1 cellular context compared by ENCODE assay signal in the genomic region with DNA sequence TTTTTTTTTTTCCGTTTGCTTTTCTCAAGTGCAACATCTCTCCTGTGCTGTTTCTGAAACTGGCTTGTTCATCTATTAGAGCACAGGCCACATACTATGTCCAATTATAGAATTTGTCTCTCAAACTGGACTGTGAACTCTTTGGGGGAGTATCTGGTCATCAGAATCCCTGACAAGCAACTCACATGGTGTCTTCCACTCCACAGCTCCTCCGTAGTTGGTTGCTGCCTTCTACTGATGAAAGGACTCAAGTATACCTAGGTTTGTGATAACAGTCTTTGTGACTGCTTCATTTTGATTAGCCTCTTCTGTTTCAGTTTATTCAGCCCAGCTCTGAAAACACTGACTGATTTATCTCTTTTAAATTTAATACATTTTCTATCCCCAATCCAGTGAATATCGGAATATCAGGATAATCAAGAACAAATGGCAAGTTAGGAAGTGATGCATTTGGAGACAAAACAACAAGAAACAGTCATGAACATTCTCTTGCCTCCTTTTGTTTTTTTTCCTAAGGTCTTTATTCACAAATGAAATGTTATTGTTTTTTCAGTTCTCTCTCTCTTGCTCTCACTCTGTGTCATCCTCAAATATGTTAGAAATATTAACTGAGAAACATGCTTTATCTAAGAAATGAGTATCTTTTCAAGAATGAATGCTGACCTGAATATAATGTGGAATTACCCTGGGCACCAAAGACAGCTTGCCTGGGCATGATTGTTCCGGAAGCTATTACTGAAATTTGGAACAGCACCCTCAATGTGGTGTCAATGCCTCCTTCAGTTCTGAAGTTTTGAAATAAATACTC.
TF ChIP-seq lines count a peak whose summit lies in the region.

No MANE protein-coding gene starts in this region.

TF ChIP-seq in SK-N-SH, 30 proteins besides CTCF, POLR2A, EP300 and RAD21 (continued from another document):
- no peak for TF ChIP-seq FOXJ3 (CRISPR knock-in tag; IDR thresholded peaks at IDR 0.05)
- peak; percentile 18; the same call in 1 of the 2 replicates for TF ChIP-seq NFIC (IDR thresholded peaks at IDR 0.05; ENCODE audit: borderline replicate concordance)
- TF ChIP-seq MXI1 (IDR thresholded peaks at IDR 0.05; ENCODE audit: low read depth, low read length), result peak; percentile 41; the same call in 1 of the 2 replicates
- TF ChIP-seq SIN3A (IDR thresholded peaks at IDR 0.05; ENCODE audit: borderline replicate concordance, low read depth, low read length), result no peak
- TF ChIP-seq TEAD4 (IDR thresholded peaks at IDR 0.05; ENCODE audit: borderline replicate concordance, insufficient read depth), result no peak
- TF ChIP-seq, protein P1, sequence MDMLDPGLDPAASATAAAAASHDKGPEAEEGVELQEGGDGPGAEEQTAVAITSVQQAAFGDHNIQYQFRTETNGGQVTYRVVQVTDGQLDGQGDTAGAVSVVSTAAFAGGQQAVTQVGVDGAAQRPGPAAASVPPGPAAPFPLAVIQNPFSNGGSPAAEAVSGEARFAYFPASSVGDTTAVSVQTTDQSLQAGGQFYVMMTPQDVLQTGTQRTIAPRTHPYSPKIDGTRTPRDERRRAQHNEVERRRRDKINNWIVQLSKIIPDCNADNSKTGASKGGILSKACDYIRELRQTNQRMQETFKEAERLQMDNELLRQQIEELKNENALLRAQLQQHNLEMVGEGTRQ (IDR thresholded peaks at IDR 0.05; ENCODE audit: borderline replicate concordance, low read depth, low read length), result no peak
- no peak for TF ChIP-seq GABPA (IDR thresholded peaks at IDR 0.05; ENCODE audit: low read depth)
- TF ChIP-seq JUND (IDR thresholded peaks at IDR 0.05), result peak; percentile 20
- TF ChIP-seq ELF1 (IDR thresholded peaks at IDR 0.05), result no peak
- TF ChIP-seq YY1 (IDR thresholded peaks at IDR 0.05; ENCODE audit: low read depth), result no peak
- no peak for TF ChIP-seq RFX5 (IDR thresholded peaks at IDR 0.05; ENCODE audit: low read length)
- TF ChIP-seq, protein P2, sequence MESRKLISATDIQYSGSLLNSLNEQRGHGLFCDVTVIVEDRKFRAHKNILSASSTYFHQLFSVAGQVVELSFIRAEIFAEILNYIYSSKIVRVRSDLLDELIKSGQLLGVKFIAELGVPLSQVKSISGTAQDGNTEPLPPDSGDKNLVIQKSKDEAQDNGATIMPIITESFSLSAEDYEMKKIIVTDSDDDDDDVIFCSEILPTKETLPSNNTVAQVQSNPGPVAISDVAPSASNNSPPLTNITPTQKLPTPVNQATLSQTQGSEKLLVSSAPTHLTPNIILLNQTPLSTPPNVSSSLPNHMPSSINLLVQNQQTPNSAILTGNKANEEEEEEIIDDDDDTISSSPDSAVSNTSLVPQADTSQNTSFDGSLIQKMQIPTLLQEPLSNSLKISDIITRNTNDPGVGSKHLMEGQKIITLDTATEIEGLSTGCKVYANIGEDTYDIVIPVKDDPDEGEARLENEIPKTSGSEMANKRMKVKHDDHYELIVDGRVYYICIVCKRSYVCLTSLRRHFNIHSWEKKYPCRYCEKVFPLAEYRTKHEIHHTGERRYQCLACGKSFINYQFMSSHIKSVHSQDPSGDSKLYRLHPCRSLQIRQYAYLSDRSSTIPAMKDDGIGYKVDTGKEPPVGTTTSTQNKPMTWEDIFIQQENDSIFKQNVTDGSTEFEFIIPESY (IDR thresholded peaks at IDR 0.05; ENCODE audit: borderline replicate concordance, low read depth), result no peak
- no peak for TF ChIP-seq EZH2phosphoT487 (IDR thresholded peaks at IDR 0.05; ENCODE audit: borderline replicate concordance, low read depth)
- TF ChIP-seq FOXM1 (IDR thresholded peaks at IDR 0.05; ENCODE audit: low read depth), result no peak
- TF ChIP-seq, protein P3, sequence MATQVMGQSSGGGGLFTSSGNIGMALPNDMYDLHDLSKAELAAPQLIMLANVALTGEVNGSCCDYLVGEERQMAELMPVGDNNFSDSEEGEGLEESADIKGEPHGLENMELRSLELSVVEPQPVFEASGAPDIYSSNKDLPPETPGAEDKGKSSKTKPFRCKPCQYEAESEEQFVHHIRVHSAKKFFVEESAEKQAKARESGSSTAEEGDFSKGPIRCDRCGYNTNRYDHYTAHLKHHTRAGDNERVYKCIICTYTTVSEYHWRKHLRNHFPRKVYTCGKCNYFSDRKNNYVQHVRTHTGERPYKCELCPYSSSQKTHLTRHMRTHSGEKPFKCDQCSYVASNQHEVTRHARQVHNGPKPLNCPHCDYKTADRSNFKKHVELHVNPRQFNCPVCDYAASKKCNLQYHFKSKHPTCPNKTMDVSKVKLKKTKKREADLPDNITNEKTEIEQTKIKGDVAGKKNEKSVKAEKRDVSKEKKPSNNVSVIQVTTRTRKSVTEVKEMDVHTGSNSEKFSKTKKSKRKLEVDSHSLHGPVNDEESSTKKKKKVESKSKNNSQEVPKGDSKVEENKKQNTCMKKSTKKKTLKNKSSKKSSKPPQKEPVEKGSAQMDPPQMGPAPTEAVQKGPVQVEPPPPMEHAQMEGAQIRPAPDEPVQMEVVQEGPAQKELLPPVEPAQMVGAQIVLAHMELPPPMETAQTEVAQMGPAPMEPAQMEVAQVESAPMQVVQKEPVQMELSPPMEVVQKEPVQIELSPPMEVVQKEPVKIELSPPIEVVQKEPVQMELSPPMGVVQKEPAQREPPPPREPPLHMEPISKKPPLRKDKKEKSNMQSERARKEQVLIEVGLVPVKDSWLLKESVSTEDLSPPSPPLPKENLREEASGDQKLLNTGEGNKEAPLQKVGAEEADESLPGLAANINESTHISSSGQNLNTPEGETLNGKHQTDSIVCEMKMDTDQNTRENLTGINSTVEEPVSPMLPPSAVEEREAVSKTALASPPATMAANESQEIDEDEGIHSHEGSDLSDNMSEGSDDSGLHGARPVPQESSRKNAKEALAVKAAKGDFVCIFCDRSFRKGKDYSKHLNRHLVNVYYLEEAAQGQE (IDR thresholded peaks at IDR 0.05; ENCODE audit: low read depth, low read length), result no peak
- TF ChIP-seq, protein P4, sequence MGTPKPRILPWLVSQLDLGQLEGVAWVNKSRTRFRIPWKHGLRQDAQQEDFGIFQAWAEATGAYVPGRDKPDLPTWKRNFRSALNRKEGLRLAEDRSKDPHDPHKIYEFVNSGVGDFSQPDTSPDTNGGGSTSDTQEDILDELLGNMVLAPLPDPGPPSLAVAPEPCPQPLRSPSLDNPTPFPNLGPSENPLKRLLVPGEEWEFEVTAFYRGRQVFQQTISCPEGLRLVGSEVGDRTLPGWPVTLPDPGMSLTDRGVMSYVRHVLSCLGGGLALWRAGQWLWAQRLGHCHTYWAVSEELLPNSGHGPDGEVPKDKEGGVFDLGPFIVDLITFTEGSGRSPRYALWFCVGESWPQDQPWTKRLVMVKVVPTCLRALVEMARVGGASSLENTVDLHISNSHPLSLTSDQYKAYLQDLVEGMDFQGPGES (IDR thresholded peaks at IDR 0.05; ENCODE audit: low read depth, low read length), result no peak
- TF ChIP-seq NRF1 (IDR thresholded peaks at IDR 0.05; ENCODE audit: low read depth, low read length), result no peak
- TF ChIP-seq RCOR1 (IDR thresholded peaks at IDR 0.05; ENCODE audit: low read length), result no peak
- TF ChIP-seq, protein P5, sequence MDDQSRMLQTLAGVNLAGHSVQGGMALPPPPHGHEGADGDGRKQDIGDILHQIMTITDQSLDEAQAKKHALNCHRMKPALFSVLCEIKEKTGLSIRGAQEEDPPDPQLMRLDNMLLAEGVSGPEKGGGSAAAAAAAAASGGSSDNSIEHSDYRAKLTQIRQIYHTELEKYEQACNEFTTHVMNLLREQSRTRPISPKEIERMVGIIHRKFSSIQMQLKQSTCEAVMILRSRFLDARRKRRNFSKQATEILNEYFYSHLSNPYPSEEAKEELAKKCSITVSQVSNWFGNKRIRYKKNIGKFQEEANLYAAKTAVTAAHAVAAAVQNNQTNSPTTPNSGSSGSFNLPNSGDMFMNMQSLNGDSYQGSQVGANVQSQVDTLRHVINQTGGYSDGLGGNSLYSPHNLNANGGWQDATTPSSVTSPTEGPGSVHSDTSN (IDR thresholded peaks at IDR 0.05), result no peak
- TF ChIP-seq GATA2 (CRISPR knock-in tag; IDR thresholded peaks at IDR 0.05), result 0 out of 2 replicates have a peak, but pooled peaks have one; percentile 34
- TF ChIP-seq SMC3 (IDR thresholded peaks at IDR 0.05; ENCODE audit: low read depth, low read length), result peak; percentile 10; the same call in 1 of the 2 replicates
TF ChIP-seq in SK-N-SH: peak in this region for 9.
